1 cellular context compared by ENCODE assay signal in the genomic region with DNA sequence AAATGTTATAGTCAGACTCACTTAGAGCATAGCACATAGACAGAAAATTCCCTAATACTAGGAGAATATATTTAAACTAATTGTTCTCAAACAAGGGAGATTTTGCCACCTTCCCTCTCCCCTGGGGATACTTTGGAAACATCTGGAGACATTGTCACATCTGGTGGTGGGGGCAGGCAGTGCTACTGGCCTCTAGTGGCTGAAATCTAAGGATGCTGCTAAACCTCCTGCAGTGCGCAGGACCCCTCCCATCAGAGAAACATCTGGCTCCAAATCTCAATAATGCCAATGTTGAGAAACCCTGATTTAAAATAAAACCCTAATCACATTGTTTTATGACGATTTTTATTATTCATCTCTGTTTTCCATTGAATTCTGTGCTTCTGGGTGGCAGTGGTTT.
TF ChIP-seq lines count a peak whose summit lies in the region.

No MANE protein-coding gene starts in this region.

TF ChIP-seq in SK-N-SH, 30 proteins besides CTCF, POLR2A, EP300 and RAD21 (continued from another document):
- TF ChIP-seq, protein P1, sequence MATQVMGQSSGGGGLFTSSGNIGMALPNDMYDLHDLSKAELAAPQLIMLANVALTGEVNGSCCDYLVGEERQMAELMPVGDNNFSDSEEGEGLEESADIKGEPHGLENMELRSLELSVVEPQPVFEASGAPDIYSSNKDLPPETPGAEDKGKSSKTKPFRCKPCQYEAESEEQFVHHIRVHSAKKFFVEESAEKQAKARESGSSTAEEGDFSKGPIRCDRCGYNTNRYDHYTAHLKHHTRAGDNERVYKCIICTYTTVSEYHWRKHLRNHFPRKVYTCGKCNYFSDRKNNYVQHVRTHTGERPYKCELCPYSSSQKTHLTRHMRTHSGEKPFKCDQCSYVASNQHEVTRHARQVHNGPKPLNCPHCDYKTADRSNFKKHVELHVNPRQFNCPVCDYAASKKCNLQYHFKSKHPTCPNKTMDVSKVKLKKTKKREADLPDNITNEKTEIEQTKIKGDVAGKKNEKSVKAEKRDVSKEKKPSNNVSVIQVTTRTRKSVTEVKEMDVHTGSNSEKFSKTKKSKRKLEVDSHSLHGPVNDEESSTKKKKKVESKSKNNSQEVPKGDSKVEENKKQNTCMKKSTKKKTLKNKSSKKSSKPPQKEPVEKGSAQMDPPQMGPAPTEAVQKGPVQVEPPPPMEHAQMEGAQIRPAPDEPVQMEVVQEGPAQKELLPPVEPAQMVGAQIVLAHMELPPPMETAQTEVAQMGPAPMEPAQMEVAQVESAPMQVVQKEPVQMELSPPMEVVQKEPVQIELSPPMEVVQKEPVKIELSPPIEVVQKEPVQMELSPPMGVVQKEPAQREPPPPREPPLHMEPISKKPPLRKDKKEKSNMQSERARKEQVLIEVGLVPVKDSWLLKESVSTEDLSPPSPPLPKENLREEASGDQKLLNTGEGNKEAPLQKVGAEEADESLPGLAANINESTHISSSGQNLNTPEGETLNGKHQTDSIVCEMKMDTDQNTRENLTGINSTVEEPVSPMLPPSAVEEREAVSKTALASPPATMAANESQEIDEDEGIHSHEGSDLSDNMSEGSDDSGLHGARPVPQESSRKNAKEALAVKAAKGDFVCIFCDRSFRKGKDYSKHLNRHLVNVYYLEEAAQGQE (IDR thresholded peaks at IDR 0.05; ENCODE audit: low read depth, low read length) = no peak
- TF ChIP-seq, protein P2, sequence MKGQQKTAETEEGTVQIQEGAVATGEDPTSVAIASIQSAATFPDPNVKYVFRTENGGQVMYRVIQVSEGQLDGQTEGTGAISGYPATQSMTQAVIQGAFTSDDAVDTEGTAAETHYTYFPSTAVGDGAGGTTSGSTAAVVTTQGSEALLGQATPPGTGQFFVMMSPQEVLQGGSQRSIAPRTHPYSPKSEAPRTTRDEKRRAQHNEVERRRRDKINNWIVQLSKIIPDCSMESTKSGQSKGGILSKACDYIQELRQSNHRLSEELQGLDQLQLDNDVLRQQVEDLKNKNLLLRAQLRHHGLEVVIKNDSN (IDR thresholded peaks at IDR 0.05; ENCODE audit: borderline replicate concordance, low read depth) = no peak
- TF ChIP-seq NFIC (IDR thresholded peaks at IDR 0.05; ENCODE audit: borderline replicate concordance) (no peak), ELF1 (IDR thresholded peaks at IDR 0.05) (no peak), MEF2A (IDR thresholded peaks at IDR 0.05; ENCODE audit: borderline replicate concordance, low read depth) (no peak), TAF1 (IDR thresholded peaks at IDR 0.05; ENCODE audit: borderline replicate concordance, low read depth, low read length) (no peak)
- TF ChIP-seq, protein P3, sequence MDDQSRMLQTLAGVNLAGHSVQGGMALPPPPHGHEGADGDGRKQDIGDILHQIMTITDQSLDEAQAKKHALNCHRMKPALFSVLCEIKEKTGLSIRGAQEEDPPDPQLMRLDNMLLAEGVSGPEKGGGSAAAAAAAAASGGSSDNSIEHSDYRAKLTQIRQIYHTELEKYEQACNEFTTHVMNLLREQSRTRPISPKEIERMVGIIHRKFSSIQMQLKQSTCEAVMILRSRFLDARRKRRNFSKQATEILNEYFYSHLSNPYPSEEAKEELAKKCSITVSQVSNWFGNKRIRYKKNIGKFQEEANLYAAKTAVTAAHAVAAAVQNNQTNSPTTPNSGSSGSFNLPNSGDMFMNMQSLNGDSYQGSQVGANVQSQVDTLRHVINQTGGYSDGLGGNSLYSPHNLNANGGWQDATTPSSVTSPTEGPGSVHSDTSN (IDR thresholded peaks at IDR 0.05) = no peak
